1 cellular context compared by ENCODE assay signal in the genomic region with DNA sequence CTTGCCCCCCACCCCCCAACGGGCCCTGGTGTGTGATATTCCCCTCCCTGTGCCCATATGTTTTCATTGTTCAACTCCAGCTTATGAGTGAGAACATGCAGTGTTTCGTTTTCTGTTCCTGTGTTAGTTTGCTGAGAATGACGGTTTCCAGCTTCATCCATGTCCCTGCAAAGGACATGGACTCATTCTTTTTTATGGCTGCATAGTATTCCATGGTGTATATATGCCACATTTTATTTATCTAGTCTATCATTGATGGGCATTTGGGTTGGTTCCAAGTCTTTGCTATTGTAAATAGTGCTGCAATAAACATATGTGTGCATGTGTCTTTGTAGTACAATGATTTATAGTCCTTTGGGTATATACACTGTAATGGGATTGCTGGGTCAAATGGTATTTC. TPM values are rescaled to one million over a fixed set of nuclear protein-coding genes. Genes with fewer than 3 reads are reported as not detected.
"Had no signal": no experiment of that assay in that cellular context is flagged by ENCODE, and none has a peak within 500 bp of the region (broad histone marks: within the 10 kb centered on the region; RNA-seq: fewer than 3 reads in every experiment).

No MANE protein-coding gene starts in this region.

RNA-seq across cellular contexts. Expression of gene DEPDC1B, which starts 11.9 kb away (rescaled TPM):
- total RNA-seq: thoracic aorta had no signal
